ENCODE assay signal across 1 cellular context in genomic region chr15:90529369-90530249, GRCh38.
TF ChIP-seq lines count a peak whose summit lies in the region.

A gene with protein sequence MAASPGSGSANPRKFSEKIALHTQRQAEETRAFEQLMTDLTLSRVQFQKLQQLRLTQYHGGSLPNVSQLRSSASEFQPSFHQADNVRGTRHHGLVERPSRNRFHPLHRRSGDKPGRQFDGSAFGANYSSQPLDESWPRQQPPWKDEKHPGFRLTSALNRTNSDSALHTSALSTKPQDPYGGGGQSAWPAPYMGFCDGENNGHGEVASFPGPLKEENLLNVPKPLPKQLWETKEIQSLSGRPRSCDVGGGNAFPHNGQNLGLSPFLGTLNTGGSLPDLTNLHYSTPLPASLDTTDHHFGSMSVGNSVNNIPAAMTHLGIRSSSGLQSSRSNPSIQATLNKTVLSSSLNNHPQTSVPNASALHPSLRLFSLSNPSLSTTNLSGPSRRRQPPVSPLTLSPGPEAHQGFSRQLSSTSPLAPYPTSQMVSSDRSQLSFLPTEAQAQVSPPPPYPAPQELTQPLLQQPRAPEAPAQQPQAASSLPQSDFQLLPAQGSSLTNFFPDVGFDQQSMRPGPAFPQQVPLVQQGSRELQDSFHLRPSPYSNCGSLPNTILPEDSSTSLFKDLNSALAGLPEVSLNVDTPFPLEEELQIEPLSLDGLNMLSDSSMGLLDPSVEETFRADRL (plus strand): TSS chr15:90529923. CDS start chr15:90530072, 149 bp downstream.

TF ChIP-seq in HepG2, 621 proteins besides CTCF, POLR2A, EP300 and RAD21 (continued from another document and continues in another):
- TF ChIP-seq, protein P1, sequence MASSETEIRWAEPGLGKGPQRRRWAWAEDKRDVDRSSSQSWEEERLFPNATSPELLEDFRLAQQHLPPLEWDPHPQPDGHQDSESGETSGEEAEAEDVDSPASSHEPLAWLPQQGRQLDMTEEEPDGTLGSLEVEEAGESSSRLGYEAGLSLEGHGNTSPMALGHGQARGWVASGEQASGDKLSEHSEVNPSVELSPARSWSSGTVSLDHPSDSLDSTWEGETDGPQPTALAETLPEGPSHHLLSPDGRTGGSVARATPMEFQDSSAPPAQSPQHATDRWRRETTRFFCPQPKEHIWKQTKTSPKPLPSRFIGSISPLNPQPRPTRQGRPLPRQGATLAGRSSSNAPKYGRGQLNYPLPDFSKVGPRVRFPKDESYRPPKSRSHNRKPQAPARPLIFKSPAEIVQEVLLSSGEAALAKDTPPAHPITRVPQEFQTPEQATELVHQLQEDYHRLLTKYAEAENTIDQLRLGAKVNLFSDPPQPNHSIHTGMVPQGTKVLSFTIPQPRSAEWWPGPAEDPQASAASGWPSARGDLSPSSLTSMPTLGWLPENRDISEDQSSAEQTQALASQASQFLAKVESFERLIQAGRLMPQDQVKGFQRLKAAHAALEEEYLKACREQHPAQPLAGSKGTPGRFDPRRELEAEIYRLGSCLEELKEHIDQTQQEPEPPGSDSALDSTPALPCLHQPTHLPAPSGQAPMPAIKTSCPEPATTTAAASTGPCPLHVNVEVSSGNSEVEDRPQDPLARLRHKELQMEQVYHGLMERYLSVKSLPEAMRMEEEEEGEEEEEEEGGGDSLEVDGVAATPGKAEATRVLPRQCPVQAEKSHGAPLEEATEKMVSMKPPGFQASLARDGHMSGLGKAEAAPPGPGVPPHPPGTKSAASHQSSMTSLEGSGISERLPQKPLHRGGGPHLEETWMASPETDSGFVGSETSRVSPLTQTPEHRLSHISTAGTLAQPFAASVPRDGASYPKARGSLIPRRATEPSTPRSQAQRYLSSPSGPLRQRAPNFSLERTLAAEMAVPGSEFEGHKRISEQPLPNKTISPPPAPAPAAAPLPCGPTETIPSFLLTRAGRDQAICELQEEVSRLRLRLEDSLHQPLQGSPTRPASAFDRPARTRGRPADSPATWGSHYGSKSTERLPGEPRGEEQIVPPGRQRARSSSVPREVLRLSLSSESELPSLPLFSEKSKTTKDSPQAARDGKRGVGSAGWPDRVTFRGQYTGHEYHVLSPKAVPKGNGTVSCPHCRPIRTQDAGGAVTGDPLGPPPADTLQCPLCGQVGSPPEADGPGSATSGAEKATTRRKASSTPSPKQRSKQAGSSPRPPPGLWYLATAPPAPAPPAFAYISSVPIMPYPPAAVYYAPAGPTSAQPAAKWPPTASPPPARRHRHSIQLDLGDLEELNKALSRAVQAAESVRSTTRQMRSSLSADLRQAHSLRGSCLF (CRISPR knock-in tag; IDR thresholded peaks at IDR 0.05; ENCODE audit: borderline replicate concordance) = no peak
- TF ChIP-seq ZNF709 (CRISPR knock-in tag; IDR thresholded peaks at IDR 0.05) (no peak), SAP130 (CRISPR knock-in tag; IDR thresholded peaks at IDR 0.05; ENCODE audit: low read depth) (no peak; the same call in 1 of the 2 replicates), PBX3 (CRISPR knock-in tag; IDR thresholded peaks at IDR 0.05; ENCODE audit: borderline replicate concordance) (no peak), FOSL1 (CRISPR knock-in tag; IDR thresholded peaks at IDR 0.05; ENCODE audit: borderline replicate concordance) (no peak), RXRA (CRISPR knock-in tag; IDR thresholded peaks at IDR 0.05) (no peak), ZNF687 (CRISPR knock-in tag; IDR thresholded peaks at IDR 0.05) (peak; percentile 66), MATR3 (CRISPR knock-in tag; IDR thresholded peaks at IDR 0.05) (no peak), NBN (conservative IDR thresholded peaks at IDR 0.05) (no peak), ZNF12 (CRISPR knock-in tag; IDR thresholded peaks at IDR 0.05) (no peak), POLR2AphosphoS2 (IDR thresholded peaks at IDR 0.05; ENCODE audit: low read depth, low read length) (no peak), KAT8 (CRISPR knock-in tag; IDR thresholded peaks at IDR 0.05) (no peak), ZNF501 (CRISPR knock-in tag; IDR thresholded peaks at IDR 0.05) (peak; percentile 35; the same call in 1 of the 2 replicates), PHF8 (CRISPR knock-in tag; IDR thresholded peaks at IDR 0.05) (peak; percentile 75), CCDC6 (CRISPR knock-in tag; IDR thresholded peaks at IDR 0.05) (no peak), PCBP1 (IDR thresholded peaks at IDR 0.05; ENCODE audit: borderline replicate concordance, low read depth, low read length) (no peak), THRA (CRISPR knock-in tag; IDR thresholded peaks at IDR 0.05; ENCODE audit: borderline replicate concordance) (no peak), RXRB (CRISPR knock-in tag; IDR thresholded peaks at IDR 0.05; ENCODE audit: borderline replicate concordance) (no peak), PHB2 (IDR thresholded peaks at IDR 0.05; ENCODE audit: partially characterized antibody) (no peak), ATM (IDR thresholded peaks at IDR 0.05; ENCODE audit: borderline replicate concordance) (no peak), UBTF (CRISPR knock-in tag; IDR thresholded peaks at IDR 0.05) (peak; percentile 82), ARID5B (CRISPR knock-in tag; IDR thresholded peaks at IDR 0.05) (no peak), RBFOX2 (IDR thresholded peaks at IDR 0.05; ENCODE audit: low read depth, low read length) (peak; percentile 59; the same call in 1 of the 2 replicates)
- TF ChIP-seq, protein P2, sequence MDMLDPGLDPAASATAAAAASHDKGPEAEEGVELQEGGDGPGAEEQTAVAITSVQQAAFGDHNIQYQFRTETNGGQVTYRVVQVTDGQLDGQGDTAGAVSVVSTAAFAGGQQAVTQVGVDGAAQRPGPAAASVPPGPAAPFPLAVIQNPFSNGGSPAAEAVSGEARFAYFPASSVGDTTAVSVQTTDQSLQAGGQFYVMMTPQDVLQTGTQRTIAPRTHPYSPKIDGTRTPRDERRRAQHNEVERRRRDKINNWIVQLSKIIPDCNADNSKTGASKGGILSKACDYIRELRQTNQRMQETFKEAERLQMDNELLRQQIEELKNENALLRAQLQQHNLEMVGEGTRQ (IDR thresholded peaks at IDR 0.05; ENCODE audit: low read depth, low read length) = no peak
- TF ChIP-seq, protein P2 (CRISPR knock-in tag; IDR thresholded peaks at IDR 0.05; ENCODE audit: borderline replicate concordance) = no peak
- TF ChIP-seq, protein P3, sequence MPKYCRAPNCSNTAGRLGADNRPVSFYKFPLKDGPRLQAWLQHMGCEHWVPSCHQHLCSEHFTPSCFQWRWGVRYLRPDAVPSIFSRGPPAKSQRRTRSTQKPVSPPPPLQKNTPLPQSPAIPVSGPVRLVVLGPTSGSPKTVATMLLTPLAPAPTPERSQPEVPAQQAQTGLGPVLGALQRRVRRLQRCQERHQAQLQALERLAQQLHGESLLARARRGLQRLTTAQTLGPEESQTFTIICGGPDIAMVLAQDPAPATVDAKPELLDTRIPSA (CRISPR knock-in tag; IDR thresholded peaks at IDR 0.05; ENCODE audit: borderline replicate concordance) = 0 out of 2 replicates have a peak, but pooled peaks have one; percentile 40
- TF ChIP-seq, protein P4, sequence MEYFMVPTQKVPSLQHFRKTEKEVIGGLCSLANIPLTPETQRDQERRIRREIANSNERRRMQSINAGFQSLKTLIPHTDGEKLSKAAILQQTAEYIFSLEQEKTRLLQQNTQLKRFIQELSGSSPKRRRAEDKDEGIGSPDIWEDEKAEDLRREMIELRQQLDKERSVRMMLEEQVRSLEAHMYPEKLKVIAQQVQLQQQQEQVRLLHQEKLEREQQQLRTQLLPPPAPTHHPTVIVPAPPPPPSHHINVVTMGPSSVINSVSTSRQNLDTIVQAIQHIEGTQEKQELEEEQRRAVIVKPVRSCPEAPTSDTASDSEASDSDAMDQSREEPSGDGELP (IDR thresholded peaks at IDR 0.05; ENCODE audit: borderline replicate concordance, low read depth) = no peak
